ENCODE assay signal across 28 cellular contexts in genomic region chr2:147438897-147439296, GRCh38.
"Had no signal": no experiment of that assay in that cellular context is flagged by ENCODE, and none has a peak within 500 bp of the region (broad histone marks: within the 10 kb centered on the region; RNA-seq: fewer than 3 reads in every experiment).

No MANE protein-coding gene starts in this region.

- H3K9me3 ChIP-seq: ascending aorta, breast epithelium, gastrocnemius medialis had no signal

- ATAC-seq: activated naive CD4-positive, alpha-beta T cell treated with anti-CD3 and anti-CD28 coated beads, Interleukin-2, amount 50 U/mL, for 72 hours; activated T-cell treated with anti-CD3 and anti-CD28 coated beads, Interleukin-2, amount 50 U/mL, for 72 hours; esophagus mucosa; foreskin keratinocyte; gastrocnemius medialis; T-helper 17 cell; WTC11 had no signal

- H3K27me3 ChIP-seq: ascending aorta, breast epithelium, dorsolateral prefrontal cortex, foreskin keratinocyte, gastrocnemius medialis had no signal

- DNase-seq: activated CD4-positive, alpha-beta memory T cell treated with anti-CD3 and anti-CD28 coated beads, Interleukin-2, amount 10 ng/mL, durations not matched to agents 7 days and 5 days; activated CD4-positive, alpha-beta T cell treated with anti-CD3 and anti-CD28 coated beads for 1 hour; activated CD4-positive, alpha-beta T cell treated with anti-CD3 and anti-CD28 coated beads for 4 hours; activated CD4-positive, alpha-beta T cell treated with anti-CD3 and anti-CD28 coated beads, Interleukin-2, amount 10 ng/mL, durations not matched to agents 7 days and 5 days; activated CD4-positive, alpha-beta T cell treated with anti-CD3 and anti-CD28 coated beads, Interleukin-2, amount 50 U/mL, for 4 hours; activated CD8-positive, alpha-beta memory T cell treated with anti-CD3 and anti-CD28 coated beads, Interleukin-2, amount 50 U/mL, for 48 hours; activated gamma-delta T cell; activated naive CD4-positive, alpha-beta T cell; activated naive CD4-positive, alpha-beta T cell treated with anti-CD3 and anti-CD28 coated beads, Interleukin-2, amount 10 ng/mL, durations not matched to agents 7 days and 5 days; activated naive CD8-positive, alpha-beta T cell treated with anti-CD3 and anti-CD28 coated beads, Interleukin-2, amount 10 ng/mL, durations not matched to agents 7 days and 5 days; activated T-cell treated with anti-CD3 and anti-CD28 coated beads for 4 hours; activated T-cell treated with anti-CD3 and anti-CD28 coated beads, Interleukin-2, amount 50 U/mL, for 24 hours; activated T-cell treated with anti-CD3 and anti-CD28 coated beads, Interleukin-2, amount 50 U/mL, for 72 hours; dorsolateral prefrontal cortex; effector memory CD4-positive, alpha-beta T cell; endodermal cell; foreskin keratinocyte; gastrocnemius medialis; glutamatergic neuron; T-helper 1 cell; T-helper 17 cell; T1000 had no signal

- H3K4me3 ChIP-seq: ascending aorta, breast epithelium, coronary artery, dorsolateral prefrontal cortex, gastrocnemius medialis had no signal

- H3K4me1 ChIP-seq: ascending aorta, breast epithelium, foreskin keratinocyte had no signal

- H3K27ac ChIP-seq: ascending aorta, breast epithelium, coronary artery, dorsolateral prefrontal cortex, foreskin keratinocyte, gastrocnemius medialis had no signal

- H3K36me3 ChIP-seq: ascending aorta, breast epithelium, gastrocnemius medialis had no signal
